Comparison of ENCODE assay signal across 17 cellular contexts in the genomic region with DNA sequence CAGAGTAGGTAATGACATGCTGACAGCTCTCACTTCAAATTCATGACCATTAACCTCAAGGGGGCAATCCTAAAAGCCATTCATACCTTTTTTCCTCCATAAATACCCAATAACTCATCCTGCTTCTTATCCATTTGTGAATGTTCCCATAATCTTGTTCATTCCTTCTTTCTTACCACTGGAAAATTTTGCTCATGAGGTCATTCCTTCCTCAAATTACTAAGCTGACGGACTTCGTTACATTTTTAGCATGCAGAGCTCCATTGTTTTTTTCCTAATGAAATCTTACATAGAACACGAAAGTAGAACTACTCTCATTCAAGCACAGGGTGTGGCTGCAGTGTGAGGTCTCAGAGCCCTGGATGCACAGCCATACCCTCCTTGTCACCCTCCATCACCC.
DNase-seq lines count a peak whose midpoint lies in the region; ATAC-seq and TF ChIP-seq lines count a peak whose summit lies in the region.
"Had no signal": no experiment of that assay in that cellular context is flagged by ENCODE, and none has a peak within 500 bp of the region (broad histone marks: within the 10 kb centered on the region; RNA-seq: fewer than 3 reads in every experiment).

No MANE protein-coding gene starts in this region.

- peaks cover 3% of the 10 kb centered on the region for H3K9me3 Mint-ChIP-seq in osteocyte (ENCODE audit: unreplicated experiment)
- H3K9me3 Mint-ChIP-seq: H9 had no signal

- no peak overlapping the region for H3K4me3 ChIP-seq in cardiac fibroblast (replicated peaks in 1 of 2; ENCODE audit: low read depth in 2 of 2, low read length in 2 of 2)
- H3K4me3 ChIP-seq: BLaER1 had no signal

- H3K4me1 Mint-ChIP-seq in osteocyte (ENCODE audit: unreplicated experiment), result peaks cover 7% of the 10 kb centered on the region
- H3K4me1 Mint-ChIP-seq: CD4-positive, alpha-beta memory T cell; H9 had no signal

- no peak for ATAC-seq in HG02798 (IDR thresholded peaks at IDR 0.05; ENCODE audit: poor library complexity, unreplicated experiment)
- no peak for ATAC-seq in HG02642 (IDR thresholded peaks at IDR 0.05; ENCODE audit: poor library complexity, unreplicated experiment)

- no peaks in the 10 kb centered on the region for H3K36me3 Mint-ChIP-seq in osteocyte (ENCODE audit: unreplicated experiment)
- H3K36me3 Mint-ChIP-seq: CD14-positive monocyte; CD4-positive, alpha-beta memory T cell had no signal

- H3K4me3 Mint-ChIP-seq in osteocyte (ENCODE audit: unreplicated experiment), result no peak overlapping the region
- H3K4me3 Mint-ChIP-seq: CD14-positive monocyte; CD4-positive, alpha-beta memory T cell; H9 had no signal

- peak; percentile 46 for DNase-seq in LHCN-M2 (ENCODE audit: low read depth)
- DNase-seq in cardiac fibroblast (ENCODE audit: low read depth in 2 of 2), result peak; percentile 17 to 35
- peak; percentile 21 for DNase-seq in myocyte (ENCODE audit: low read depth)
- no peak for DNase-seq in osteocyte (ENCODE audit: extremely low spot score, unreplicated experiment)
- DNase-seq in stimulated activated CD4-positive, alpha-beta T cell treated with anti-CD3 and anti-CD28 coated beads, Interleukin-12 subunit alpha, Interleukin-12 subunit beta, amount 100 ng/mL, for 4 hours, result no peak
- DNase-seq in NCI-H748 treated with DMSO at 0.1 percent for 48 hours (lab: John Stamatoyannopoulos, UW), result no peak
- DNase-seq: 8988T; CD4-positive, alpha-beta memory T cell; DMS153; DMS79; GDM1; GOT3; H9 had no signal

- H3K27ac Mint-ChIP-seq in osteocyte (ENCODE audit: unreplicated experiment), result peak overlapping the region; percentile 45
- H3K27ac Mint-ChIP-seq: CD14-positive monocyte; CD4-positive, alpha-beta memory T cell; H9 had no signal

- no peak for TF ChIP-seq CTCF in cardiac fibroblast (IDR thresholded peaks at IDR 0.05; ENCODE audit: low read depth, low read length)
- TF ChIP-seq CTCF in osteocyte (IDR thresholded peaks at IDR 0.05), result no peak

- no peaks in the 10 kb centered on the region for H3K27me3 Mint-ChIP-seq in osteocyte (ENCODE audit: unreplicated experiment)

Comparison
In these comparisons a context has a peak if more than half of its experiments do, and no peak if none do; other contexts are left out.
1. DNase-seq: peak in LHCN-M2 (single experiment), cardiac fibroblast (2 of 2) and myocyte (single experiment); none in osteocyte (single experiment), stimulated activated CD4-positive, alpha-beta T cell treated with anti-CD3 and anti-CD28 coated beads, Interleukin-12 subunit alpha, Interleukin-12 subunit beta, amount 100 ng/mL, for 4 hours (single experiment) and NCI-H748 treated with DMSO at 0.1 percent for 48 hours (single experiment).